1 cellular context compared by ENCODE assay signal in the genomic region with DNA sequence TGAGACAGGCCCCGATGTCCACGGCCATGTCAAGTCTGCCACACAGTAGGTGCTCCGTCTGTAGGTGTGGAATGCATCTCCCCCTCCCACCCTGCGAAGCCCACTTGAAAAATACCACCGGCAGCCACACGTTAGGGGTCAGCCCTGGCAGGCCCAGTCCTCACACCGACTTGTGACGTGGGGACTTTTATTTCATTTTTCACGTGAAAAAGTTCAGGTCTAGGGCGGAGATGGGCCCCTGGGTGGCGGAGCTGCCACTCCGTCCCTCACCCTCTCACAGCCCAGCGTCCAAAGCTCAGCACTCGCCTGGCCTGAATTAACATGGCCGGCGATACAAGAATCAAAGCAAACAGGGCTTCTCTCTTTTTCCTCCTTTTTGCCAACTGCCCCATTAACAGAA.
TF ChIP-seq lines count a peak whose summit lies in the region.

No MANE protein-coding gene starts in this region.

TF ChIP-seq in HepG2, 621 proteins besides CTCF, POLR2A, EP300 and RAD21 (continues in another document):
- TF ChIP-seq, protein P1, sequence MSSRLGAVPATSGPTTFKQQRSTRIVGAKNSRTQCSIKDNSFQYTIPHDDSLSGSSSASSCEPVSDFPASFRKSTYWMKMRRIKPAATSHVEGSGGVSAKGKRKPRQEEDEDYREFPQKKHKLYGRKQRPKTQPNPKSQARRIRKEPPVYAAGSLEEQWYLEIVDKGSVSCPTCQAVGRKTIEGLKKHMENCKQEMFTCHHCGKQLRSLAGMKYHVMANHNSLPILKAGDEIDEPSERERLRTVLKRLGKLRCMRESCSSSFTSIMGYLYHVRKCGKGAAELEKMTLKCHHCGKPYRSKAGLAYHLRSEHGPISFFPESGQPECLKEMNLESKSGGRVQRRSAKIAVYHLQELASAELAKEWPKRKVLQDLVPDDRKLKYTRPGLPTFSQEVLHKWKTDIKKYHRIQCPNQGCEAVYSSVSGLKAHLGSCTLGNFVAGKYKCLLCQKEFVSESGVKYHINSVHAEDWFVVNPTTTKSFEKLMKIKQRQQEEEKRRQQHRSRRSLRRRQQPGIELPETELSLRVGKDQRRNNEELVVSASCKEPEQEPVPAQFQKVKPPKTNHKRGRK (CRISPR knock-in tag; IDR thresholded peaks at IDR 0.05): 0 out of 2 replicates have a peak, but pooled peaks have one; percentile 69
- TF ChIP-seq PHB2 (IDR thresholded peaks at IDR 0.05; ENCODE audit: partially characterized antibody): no peak
- TF ChIP-seq RBFOX2 (IDR thresholded peaks at IDR 0.05; ENCODE audit: low read depth, low read length): peak; percentile 45
- no peak for TF ChIP-seq MTF2 (CRISPR knock-in tag; IDR thresholded peaks at IDR 0.05; ENCODE audit: borderline replicate concordance)
- TF ChIP-seq PHF21A (CRISPR knock-in tag; IDR thresholded peaks at IDR 0.05): no peak
- TF ChIP-seq, protein P2, sequence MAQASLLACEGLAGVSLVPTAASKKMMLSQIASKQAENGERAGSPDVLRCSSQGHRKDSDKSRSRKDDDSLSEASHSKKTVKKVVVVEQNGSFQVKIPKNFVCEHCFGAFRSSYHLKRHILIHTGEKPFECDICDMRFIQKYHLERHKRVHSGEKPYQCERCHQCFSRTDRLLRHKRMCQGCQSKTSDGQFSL (CRISPR knock-in tag; IDR thresholded peaks at IDR 0.05): 0 out of 2 replicates have a peak, but pooled peaks have one; percentile 22
- TF ChIP-seq MBNL3 (CRISPR knock-in tag; conservative IDR thresholded peaks at IDR 0.05): no peak
- TF ChIP-seq, protein P3, sequence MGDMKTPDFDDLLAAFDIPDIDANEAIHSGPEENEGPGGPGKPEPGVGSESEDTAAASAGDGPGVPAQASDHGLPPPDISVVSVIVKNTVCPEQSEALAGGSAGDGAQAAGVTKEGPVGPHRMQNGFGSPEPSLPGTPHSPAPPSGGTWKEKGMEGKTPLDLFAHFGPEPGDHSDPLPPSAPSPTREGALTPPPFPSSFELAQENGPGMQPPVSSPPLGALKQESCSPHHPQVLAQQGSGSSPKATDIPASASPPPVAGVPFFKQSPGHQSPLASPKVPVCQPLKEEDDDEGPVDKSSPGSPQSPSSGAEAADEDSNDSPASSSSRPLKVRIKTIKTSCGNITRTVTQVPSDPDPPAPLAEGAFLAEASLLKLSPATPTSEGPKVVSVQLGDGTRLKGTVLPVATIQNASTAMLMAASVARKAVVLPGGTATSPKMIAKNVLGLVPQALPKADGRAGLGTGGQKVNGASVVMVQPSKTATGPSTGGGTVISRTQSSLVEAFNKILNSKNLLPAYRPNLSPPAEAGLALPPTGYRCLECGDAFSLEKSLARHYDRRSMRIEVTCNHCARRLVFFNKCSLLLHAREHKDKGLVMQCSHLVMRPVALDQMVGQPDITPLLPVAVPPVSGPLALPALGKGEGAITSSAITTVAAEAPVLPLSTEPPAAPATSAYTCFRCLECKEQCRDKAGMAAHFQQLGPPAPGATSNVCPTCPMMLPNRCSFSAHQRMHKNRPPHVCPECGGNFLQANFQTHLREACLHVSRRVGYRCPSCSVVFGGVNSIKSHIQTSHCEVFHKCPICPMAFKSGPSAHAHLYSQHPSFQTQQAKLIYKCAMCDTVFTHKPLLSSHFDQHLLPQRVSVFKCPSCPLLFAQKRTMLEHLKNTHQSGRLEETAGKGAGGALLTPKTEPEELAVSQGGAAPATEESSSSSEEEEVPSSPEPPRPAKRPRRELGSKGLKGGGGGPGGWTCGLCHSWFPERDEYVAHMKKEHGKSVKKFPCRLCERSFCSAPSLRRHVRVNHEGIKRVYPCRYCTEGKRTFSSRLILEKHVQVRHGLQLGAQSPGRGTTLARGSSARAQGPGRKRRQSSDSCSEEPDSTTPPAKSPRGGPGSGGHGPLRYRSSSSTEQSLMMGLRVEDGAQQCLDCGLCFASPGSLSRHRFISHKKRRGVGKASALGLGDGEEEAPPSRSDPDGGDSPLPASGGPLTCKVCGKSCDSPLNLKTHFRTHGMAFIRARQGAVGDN (CRISPR knock-in tag; IDR thresholded peaks at IDR 0.05): 0 out of 2 replicates have a peak, but pooled peaks have one; percentile 3
- TF ChIP-seq, protein P4, sequence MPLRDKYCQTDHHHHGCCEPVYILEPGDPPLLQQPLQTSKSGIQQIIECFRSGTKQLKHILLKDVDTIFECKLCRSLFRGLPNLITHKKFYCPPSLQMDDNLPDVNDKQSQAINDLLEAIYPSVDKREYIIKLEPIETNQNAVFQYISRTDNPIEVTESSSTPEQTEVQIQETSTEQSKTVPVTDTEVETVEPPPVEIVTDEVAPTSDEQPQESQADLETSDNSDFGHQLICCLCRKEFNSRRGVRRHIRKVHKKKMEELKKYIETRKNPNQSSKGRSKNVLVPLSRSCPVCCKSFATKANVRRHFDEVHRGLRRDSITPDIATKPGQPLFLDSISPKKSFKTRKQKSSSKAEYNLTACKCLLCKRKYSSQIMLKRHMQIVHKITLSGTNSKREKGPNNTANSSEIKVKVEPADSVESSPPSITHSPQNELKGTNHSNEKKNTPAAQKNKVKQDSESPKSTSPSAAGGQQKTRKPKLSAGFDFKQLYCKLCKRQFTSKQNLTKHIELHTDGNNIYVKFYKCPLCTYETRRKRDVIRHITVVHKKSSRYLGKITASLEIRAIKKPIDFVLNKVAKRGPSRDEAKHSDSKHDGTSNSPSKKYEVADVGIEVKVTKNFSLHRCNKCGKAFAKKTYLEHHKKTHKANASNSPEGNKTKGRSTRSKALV (CRISPR knock-in tag; IDR thresholded peaks at IDR 0.05): no peak
- TF ChIP-seq IKZF4 (CRISPR knock-in tag; IDR thresholded peaks at IDR 0.05; ENCODE audit: borderline replicate concordance, low read depth, not compliant biosample characterization): no peak
- TF ChIP-seq BRD4 (CRISPR knock-in tag; IDR thresholded peaks at IDR 0.05): peak; percentile 40; the same call in 1 of the 2 replicates
- TF ChIP-seq ZNF430 (CRISPR knock-in tag; IDR thresholded peaks at IDR 0.05): 0 out of 2 replicates have a peak, but pooled peaks have one; percentile 2
- TF ChIP-seq, protein P5, sequence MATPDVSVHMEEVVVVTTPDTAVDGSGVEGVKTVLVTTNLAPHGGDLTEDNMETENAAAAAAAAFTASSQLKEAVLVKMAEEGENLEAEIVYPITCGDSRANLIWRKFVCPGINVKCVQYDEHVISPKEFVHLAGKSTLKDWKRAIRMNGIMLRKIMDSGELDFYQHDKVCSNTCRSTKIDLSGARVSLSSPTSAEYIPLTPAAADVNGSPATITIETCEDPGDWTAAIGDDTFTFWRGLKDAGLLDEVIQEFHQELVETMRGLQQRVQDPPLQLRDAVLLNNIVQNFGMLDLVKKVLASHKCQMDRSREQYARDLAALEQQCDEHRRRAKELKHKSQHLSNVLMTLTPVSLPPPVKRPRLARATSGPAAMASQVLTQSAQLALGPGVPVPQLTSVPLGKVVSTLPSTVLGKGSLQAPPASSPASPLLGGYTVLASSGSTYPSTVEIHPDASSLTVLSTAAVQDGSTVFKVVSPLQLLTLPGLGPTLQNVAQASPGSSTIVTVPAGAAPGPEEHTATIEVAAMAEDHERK (CRISPR knock-in tag; IDR thresholded peaks at IDR 0.05; ENCODE audit: low read depth): no peak
- TF ChIP-seq NFKB2 (CRISPR knock-in tag; IDR thresholded peaks at IDR 0.05; ENCODE audit: borderline replicate concordance): no peak; the same call in 1 of the 2 replicates
- TF ChIP-seq, protein P6, sequence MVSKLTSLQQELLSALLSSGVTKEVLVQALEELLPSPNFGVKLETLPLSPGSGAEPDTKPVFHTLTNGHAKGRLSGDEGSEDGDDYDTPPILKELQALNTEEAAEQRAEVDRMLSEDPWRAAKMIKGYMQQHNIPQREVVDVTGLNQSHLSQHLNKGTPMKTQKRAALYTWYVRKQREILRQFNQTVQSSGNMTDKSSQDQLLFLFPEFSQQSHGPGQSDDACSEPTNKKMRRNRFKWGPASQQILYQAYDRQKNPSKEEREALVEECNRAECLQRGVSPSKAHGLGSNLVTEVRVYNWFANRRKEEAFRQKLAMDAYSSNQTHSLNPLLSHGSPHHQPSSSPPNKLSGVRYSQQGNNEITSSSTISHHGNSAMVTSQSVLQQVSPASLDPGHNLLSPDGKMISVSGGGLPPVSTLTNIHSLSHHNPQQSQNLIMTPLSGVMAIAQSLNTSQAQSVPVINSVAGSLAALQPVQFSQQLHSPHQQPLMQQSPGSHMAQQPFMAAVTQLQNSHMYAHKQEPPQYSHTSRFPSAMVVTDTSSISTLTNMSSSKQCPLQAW (CRISPR knock-in tag; IDR thresholded peaks at IDR 0.05): no peak
- TF ChIP-seq, protein P7, sequence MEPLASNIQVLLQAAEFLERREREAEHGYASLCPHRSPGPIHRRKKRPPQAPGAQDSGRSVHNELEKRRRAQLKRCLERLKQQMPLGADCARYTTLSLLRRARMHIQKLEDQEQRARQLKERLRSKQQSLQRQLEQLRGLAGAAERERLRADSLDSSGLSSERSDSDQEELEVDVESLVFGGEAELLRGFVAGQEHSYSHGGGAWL (CRISPR knock-in tag; IDR thresholded peaks at IDR 0.05): peak; percentile 23; the same call in 1 of the 2 replicates
- TF ChIP-seq, protein P8, sequence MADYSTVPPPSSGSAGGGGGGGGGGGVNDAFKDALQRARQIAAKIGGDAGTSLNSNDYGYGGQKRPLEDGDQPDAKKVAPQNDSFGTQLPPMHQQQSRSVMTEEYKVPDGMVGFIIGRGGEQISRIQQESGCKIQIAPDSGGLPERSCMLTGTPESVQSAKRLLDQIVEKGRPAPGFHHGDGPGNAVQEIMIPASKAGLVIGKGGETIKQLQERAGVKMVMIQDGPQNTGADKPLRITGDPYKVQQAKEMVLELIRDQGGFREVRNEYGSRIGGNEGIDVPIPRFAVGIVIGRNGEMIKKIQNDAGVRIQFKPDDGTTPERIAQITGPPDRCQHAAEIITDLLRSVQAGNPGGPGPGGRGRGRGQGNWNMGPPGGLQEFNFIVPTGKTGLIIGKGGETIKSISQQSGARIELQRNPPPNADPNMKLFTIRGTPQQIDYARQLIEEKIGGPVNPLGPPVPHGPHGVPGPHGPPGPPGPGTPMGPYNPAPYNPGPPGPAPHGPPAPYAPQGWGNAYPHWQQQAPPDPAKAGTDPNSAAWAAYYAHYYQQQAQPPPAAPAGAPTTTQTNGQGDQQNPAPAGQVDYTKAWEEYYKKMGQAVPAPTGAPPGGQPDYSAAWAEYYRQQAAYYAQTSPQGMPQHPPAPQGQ (CRISPR knock-in tag; IDR thresholded peaks at IDR 0.05; ENCODE audit: borderline replicate concordance): no peak
- no peak for TF ChIP-seq SP2 (CRISPR knock-in tag; IDR thresholded peaks at IDR 0.05)
- TF ChIP-seq KDM6A (CRISPR knock-in tag; IDR thresholded peaks at IDR 0.05; ENCODE audit: low read depth): no peak
- no peak for TF ChIP-seq TGIF2 (CRISPR knock-in tag; IDR thresholded peaks at IDR 0.05)
- no peak for TF ChIP-seq ZNF660 (CRISPR knock-in tag; IDR thresholded peaks at IDR 0.05; ENCODE audit: borderline replicate concordance, low read depth)
- peak; percentile 64 for TF ChIP-seq AGO1 (IDR thresholded peaks at IDR 0.05; ENCODE audit: low read depth, low read length, poor library complexity, severe bottlenecking)
- no peak for TF ChIP-seq PTBP1 (IDR thresholded peaks at IDR 0.05; ENCODE audit: low read depth, low read length, poor library complexity, severe bottlenecking)
- TF ChIP-seq, protein P9, sequence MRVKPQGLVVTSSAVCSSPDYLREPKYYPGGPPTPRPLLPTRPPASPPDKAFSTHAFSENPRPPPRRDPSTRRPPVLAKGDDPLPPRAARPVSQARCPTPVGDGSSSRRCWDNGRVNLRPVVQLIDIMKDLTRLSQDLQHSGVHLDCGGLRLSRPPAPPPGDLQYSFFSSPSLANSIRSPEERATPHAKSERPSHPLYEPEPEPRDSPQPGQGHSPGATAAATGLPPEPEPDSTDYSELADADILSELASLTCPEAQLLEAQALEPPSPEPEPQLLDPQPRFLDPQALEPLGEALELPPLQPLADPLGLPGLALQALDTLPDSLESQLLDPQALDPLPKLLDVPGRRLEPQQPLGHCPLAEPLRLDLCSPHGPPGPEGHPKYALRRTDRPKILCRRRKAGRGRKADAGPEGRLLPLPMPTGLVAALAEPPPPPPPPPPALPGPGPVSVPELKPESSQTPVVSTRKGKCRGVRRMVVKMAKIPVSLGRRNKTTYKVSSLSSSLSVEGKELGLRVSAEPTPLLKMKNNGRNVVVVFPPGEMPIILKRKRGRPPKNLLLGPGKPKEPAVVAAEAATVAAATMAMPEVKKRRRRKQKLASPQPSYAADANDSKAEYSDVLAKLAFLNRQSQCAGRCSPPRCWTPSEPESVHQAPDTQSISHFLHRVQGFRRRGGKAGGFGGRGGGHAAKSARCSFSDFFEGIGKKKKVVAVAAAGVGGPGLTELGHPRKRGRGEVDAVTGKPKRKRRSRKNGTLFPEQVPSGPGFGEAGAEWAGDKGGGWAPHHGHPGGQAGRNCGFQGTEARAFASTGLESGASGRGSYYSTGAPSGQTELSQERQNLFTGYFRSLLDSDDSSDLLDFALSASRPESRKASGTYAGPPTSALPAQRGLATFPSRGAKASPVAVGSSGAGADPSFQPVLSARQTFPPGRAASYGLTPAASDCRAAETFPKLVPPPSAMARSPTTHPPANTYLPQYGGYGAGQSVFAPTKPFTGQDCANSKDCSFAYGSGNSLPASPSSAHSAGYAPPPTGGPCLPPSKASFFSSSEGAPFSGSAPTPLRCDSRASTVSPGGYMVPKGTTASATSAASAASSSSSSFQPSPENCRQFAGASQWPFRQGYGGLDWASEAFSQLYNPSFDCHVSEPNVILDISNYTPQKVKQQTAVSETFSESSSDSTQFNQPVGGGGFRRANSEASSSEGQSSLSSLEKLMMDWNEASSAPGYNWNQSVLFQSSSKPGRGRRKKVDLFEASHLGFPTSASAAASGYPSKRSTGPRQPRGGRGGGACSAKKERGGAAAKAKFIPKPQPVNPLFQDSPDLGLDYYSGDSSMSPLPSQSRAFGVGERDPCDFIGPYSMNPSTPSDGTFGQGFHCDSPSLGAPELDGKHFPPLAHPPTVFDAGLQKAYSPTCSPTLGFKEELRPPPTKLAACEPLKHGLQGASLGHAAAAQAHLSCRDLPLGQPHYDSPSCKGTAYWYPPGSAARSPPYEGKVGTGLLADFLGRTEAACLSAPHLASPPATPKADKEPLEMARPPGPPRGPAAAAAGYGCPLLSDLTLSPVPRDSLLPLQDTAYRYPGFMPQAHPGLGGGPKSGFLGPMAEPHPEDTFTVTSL (CRISPR knock-in tag; IDR thresholded peaks at IDR 0.05; ENCODE audit: borderline replicate concordance): no peak
- TF ChIP-seq ZNF724P (CRISPR knock-in tag; IDR thresholded peaks at IDR 0.05; ENCODE audit: borderline replicate concordance): peak; percentile 4; the same call in 1 of the 2 replicates
- no peak for TF ChIP-seq ZBTB1 (CRISPR knock-in tag; IDR thresholded peaks at IDR 0.05; ENCODE audit: borderline replicate concordance)
- TF ChIP-seq FIP1L1 (IDR thresholded peaks at IDR 0.05; ENCODE audit: borderline replicate concordance, insufficient read depth, low read depth, low read length): no peak
- TF ChIP-seq, protein P10, sequence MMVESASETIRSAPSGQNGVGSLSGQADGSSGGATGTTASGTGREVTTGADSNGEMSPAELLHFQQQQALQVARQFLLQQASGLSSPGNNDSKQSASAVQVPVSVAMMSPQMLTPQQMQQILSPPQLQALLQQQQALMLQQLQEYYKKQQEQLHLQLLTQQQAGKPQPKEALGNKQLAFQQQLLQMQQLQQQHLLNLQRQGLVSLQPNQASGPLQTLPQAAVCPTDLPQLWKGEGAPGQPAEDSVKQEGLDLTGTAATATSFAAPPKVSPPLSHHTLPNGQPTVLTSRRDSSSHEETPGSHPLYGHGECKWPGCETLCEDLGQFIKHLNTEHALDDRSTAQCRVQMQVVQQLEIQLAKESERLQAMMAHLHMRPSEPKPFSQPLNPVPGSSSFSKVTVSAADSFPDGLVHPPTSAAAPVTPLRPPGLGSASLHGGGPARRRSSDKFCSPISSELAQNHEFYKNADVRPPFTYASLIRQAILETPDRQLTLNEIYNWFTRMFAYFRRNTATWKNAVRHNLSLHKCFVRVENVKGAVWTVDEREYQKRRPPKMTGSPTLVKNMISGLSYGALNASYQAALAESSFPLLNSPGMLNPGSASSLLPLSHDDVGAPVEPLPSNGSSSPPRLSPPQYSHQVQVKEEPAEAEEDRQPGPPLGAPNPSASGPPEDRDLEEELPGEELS (CRISPR knock-in tag; IDR thresholded peaks at IDR 0.05): peak; percentile 13; the same call in 1 of the 2 replicates
